ENCODE assay signal across 8 cellular contexts in the genomic region with DNA sequence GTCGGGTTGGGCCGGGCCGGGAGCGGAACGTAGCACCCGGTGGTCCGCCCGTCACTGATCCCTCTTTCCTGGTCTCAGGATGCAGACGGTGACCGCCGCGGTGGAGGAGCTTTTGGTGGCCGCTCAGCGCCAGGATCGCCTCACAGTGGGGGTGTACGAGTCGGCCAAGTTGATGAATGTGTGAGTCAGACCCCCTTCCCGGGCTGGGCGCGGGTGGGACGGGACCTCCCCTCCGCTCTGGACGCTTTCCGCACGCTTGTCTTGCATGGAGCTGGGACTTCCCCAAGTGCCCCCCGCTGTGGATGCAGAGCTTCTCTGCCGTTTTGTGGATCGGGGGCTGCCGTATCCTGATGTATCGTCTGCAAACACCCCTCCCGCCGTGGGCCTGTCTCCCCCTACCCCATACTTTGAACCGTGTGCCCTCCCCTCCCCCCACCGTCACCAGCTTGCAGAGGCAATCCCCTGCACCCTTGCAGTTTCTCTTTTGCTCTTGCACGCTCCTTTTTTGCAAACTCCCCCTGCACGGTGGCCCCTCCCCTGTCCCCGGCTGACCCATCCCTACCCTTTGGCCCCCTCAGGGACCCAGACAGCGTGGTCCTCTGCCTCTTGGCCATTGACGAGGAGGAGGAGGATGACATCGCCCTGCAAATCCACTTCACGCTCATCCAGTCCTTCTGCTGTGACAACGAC. TPM values are rescaled to one million over a fixed set of nuclear protein-coding genes. Genes with fewer than 3 reads are reported as not detected.
A peak's percentile ranks its signal among the peaks of the same experiment; 100 is the strongest.
DNase-seq lines count a peak whose midpoint lies in the region; ATAC-seq and TF ChIP-seq lines count a peak whose summit lies in the region.

No MANE protein-coding gene starts in this region.

- TF ChIP-seq POLR2A in right lobe of liver (IDR thresholded peaks at IDR 0.05) = no peak

- peak overlapping the region; percentile 71 to 96 (median 77) for H3K4me3 ChIP-seq in right lobe of liver

- peak overlapping the region; percentile 81 to 97 (median 93) for H3K27ac ChIP-seq in right lobe of liver

- no peaks in the 10 kb centered on the region for H3K9me3 ChIP-seq in right lobe of liver

- ATAC-seq in right lobe of liver = peak; percentile 0 to 3 (median 0)

- intact Hi-C loops in right lobe of liver (cut with DNase I) = loop anchor here (10.0 kb wide), 2 partner anchors 98 to 138 kb away; no protein-coding TSS in a partner anchor

- peaks cover 0 to 13% (median 0%) of the 10 kb centered on the region in 4 donors for H3K4me1 ChIP-seq in right lobe of liver

- TF ChIP-seq CTCF in right lobe of liver (IDR thresholded peaks at IDR 0.05) = no peak

- H3K27me3 ChIP-seq in right lobe of liver = no peaks in the 10 kb centered on the region

- H3K36me3 ChIP-seq in right lobe of liver = peaks cover 0 to 14% (median 7%) of the 10 kb centered on the region in 4 donors

- 0% methylated on average over 11 of the region's 42 CpGs for WGBS in right lobe of liver (ENCODE audit: insufficient coverage, low coverage, low lambda C conversion rate, missing lambda C conversion rate)

- DNase-seq in DMS 273 (lab: John Stamatoyannopoulos, UW; ENCODE audit: unreplicated experiment) = peak; percentile 52
- DNase-seq in DMS 273 treated with DMSO at 0.1 percent for 48 hours (lab: John Stamatoyannopoulos, UW) = no peak
- peak; percentile 66 for DNase-seq in HK-2 (ENCODE audit: unreplicated experiment)
- peak; percentile 78 for DNase-seq in activated CD4-positive, CD25-positive, alpha-beta regulatory T cell treated with anti-CD3 and anti-CD28 coated beads, Interleukin-2, amount 50 U/mL, for 72 hours
- DNase-seq in cerebellar cortex (ENCODE audit: low spot score) = peak; percentile 50
- DNase-seq in right lobe of liver = peak; percentile 67 to 81 (median 75)
- peak; percentile 53 for DNase-seq in stimulated activated CD8-positive, alpha-beta memory T cell treated with anti-CD3 and anti-CD28 coated beads, Interleukin-12 subunit alpha, Interleukin-12 subunit beta, amount 100 ng/mL, for 1 hour (ENCODE audit: low read depth)
- no peak for DNase-seq in HuH-7.5 (ENCODE audit: low spot score)

RNA-seq across cellular contexts. Expression of gene GADD45B, which starts 0.7 kb away (rescaled TPM):
- 100 to 1,000 TPM in 4 of 6 experiments, 10 to 100 TPM in 2; 39.0 to 176 (median 127) TPM for total RNA-seq in right lobe of liver

RNA-seq across cellular contexts. Expression of gene LMNB2, which starts 19.8 kb away (rescaled TPM):
- total RNA-seq in right lobe of liver = 10 to 100 TPM in 1 of 6 experiments, 1 to 10 TPM in 5; 4.6 to 11.6 (median 7.1) TPM

RNA-seq across cellular contexts. Expression of gene TIMM13, which starts 49.2 kb away (rescaled TPM):
- 10 to 100 TPM; 35.5 to 59.8 (median 51.1) TPM for total RNA-seq in right lobe of liver

Comparison
In these comparisons a context has a peak if more than half of its experiments do, and no peak if none do; other contexts are left out.
1. DNase-seq: peak in DMS 273 (single experiment), HK-2 (single experiment), activated CD4-positive, CD25-positive, alpha-beta regulatory T cell treated with anti-CD3 and anti-CD28 coated beads, Interleukin-2, amount 50 U/mL, for 72 hours (single experiment), cerebellar cortex (single experiment), right lobe of liver (3 of 3) and stimulated activated CD8-positive, alpha-beta memory T cell treated with anti-CD3 and anti-CD28 coated beads, Interleukin-12 subunit alpha, Interleukin-12 subunit beta, amount 100 ng/mL, for 1 hour (single experiment); none in DMS 273 treated with DMSO at 0.1 percent for 48 hours (single experiment) and HuH-7.5 (single experiment).